1 cellular context compared by ENCODE assay signal in genomic region chr11:803467-803742, GRCh38.
TF ChIP-seq lines count a peak whose summit lies in the region.

No MANE protein-coding gene starts in this region.

TF ChIP-seq in endothelial cell of umbilical vein, 7 proteins besides CTCF, POLR2A, EP300 and RAD21:
- TF ChIP-seq FOS (IDR thresholded peaks at IDR 0.05; ENCODE audit: borderline replicate concordance, insufficient read depth, low read length) (no peak), JUN (IDR thresholded peaks at IDR 0.05; ENCODE audit: borderline replicate concordance, insufficient read depth, insufficient read length, low read depth) (no peak), MYC (IDR thresholded peaks at IDR 0.05; ENCODE audit: low read depth, low read length) (no peak), EZH2 (IDR thresholded peaks at IDR 0.05; ENCODE audit: borderline replicate concordance, low read depth, low read length, severe bottlenecking) (no peak), GATA2 (IDR thresholded peaks at IDR 0.05; ENCODE audit: insufficient read depth, insufficient read length, low read depth, low read length) (no peak), POLR2AphosphoS5 (IDR thresholded peaks at IDR 0.05; ENCODE audit: insufficient read depth, low read depth, low read length) (no peak)
- TF ChIP-seq, protein P1, sequence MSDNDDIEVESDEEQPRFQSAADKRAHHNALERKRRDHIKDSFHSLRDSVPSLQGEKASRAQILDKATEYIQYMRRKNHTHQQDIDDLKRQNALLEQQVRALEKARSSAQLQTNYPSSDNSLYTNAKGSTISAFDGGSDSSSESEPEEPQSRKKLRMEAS (IDR thresholded peaks at IDR 0.05; ENCODE audit: insufficient read depth, insufficient read length) = no peak
